Comparison of ENCODE assay signal across 1 cellular context in the genomic region with DNA sequence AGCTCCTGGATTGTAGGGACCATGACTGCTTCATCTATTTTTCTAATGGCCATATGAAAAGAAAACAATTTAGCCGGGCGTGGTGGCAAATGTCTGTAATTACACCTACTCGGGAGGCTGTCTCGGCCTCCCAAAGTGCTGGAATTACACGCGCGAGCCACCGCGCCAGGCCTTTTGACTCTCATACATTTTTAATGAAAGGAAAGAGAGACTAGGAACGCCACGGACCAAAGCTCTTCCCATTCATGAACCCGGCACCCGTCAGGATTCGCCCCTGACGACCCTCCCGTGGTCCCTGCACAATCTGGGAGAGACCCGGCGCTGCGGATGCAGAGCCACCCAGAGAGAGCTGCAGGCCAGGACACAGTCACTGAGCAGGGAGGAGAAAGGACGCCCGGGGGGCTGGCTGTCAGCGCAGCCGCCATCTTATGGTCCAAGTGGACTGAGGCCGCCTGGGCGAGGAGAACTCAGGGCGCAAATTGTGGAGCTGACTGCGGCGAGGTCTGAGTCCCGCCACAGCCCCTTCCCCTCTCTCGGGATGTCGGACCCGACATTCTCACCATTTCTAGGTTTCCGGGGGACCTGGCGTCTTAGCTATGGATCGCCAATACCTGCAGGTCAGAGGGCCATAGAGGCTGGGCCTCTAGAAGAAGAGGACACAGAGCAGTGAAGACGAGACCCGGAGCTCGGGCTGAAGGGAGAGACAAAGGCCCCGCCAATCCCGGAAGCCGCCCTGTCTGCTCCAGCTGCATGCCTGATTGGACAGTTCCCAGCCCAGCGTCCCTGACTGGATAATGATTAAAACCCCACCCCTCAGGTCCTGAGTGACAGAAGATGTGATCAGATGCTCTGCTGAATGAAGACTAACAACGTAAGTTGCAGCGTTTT.
TF ChIP-seq lines count a peak whose summit lies in the region.

Gene ZNF681 (minus strand): TSS at position 705 of the 888 bp plus-strand sequence. CDS start 142 bp downstream, at position 563.

TF ChIP-seq in SK-N-SH, 30 proteins besides CTCF, POLR2A, EP300 and RAD21 (continued from another document):
- TF ChIP-seq, protein P1, sequence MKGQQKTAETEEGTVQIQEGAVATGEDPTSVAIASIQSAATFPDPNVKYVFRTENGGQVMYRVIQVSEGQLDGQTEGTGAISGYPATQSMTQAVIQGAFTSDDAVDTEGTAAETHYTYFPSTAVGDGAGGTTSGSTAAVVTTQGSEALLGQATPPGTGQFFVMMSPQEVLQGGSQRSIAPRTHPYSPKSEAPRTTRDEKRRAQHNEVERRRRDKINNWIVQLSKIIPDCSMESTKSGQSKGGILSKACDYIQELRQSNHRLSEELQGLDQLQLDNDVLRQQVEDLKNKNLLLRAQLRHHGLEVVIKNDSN (IDR thresholded peaks at IDR 0.05; ENCODE audit: borderline replicate concordance, low read depth): no peak
- peak; percentile 86 for TF ChIP-seq YY1 (IDR thresholded peaks at IDR 0.05; ENCODE audit: low read depth)
- TF ChIP-seq, protein P2, sequence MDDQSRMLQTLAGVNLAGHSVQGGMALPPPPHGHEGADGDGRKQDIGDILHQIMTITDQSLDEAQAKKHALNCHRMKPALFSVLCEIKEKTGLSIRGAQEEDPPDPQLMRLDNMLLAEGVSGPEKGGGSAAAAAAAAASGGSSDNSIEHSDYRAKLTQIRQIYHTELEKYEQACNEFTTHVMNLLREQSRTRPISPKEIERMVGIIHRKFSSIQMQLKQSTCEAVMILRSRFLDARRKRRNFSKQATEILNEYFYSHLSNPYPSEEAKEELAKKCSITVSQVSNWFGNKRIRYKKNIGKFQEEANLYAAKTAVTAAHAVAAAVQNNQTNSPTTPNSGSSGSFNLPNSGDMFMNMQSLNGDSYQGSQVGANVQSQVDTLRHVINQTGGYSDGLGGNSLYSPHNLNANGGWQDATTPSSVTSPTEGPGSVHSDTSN (IDR thresholded peaks at IDR 0.05): peak; percentile 92
- TF ChIP-seq, protein P3, sequence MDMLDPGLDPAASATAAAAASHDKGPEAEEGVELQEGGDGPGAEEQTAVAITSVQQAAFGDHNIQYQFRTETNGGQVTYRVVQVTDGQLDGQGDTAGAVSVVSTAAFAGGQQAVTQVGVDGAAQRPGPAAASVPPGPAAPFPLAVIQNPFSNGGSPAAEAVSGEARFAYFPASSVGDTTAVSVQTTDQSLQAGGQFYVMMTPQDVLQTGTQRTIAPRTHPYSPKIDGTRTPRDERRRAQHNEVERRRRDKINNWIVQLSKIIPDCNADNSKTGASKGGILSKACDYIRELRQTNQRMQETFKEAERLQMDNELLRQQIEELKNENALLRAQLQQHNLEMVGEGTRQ (IDR thresholded peaks at IDR 0.05; ENCODE audit: borderline replicate concordance, low read depth, low read length): no peak
- TF ChIP-seq JUND (IDR thresholded peaks at IDR 0.05): no peak
- peak; percentile 36; the same call in 1 of the 2 replicates for TF ChIP-seq MAX (IDR thresholded peaks at IDR 0.05; ENCODE audit: low read depth)
- TF ChIP-seq TEAD4 (IDR thresholded peaks at IDR 0.05; ENCODE audit: borderline replicate concordance, insufficient read depth): no peak
- TF ChIP-seq SMC3 (IDR thresholded peaks at IDR 0.05; ENCODE audit: low read depth, low read length): no peak
- TF ChIP-seq GATA2 (CRISPR knock-in tag; IDR thresholded peaks at IDR 0.05): peak; percentile 25; the same call in 1 of the 2 replicates
- TF ChIP-seq MXI1 (IDR thresholded peaks at IDR 0.05; ENCODE audit: low read depth, low read length): peak; percentile 54; the same call in 1 of the 2 replicates
- no peak for TF ChIP-seq NFIC (IDR thresholded peaks at IDR 0.05; ENCODE audit: borderline replicate concordance)
- no peak for TF ChIP-seq ZBTB33 (IDR thresholded peaks at IDR 0.05; ENCODE audit: borderline replicate concordance, low read depth)
- no peak for TF ChIP-seq RCOR1 (IDR thresholded peaks at IDR 0.05; ENCODE audit: low read length)
- TF ChIP-seq ELF1 (IDR thresholded peaks at IDR 0.05): peak; percentile 77
- no peak for TF ChIP-seq FOXM1 (IDR thresholded peaks at IDR 0.05; ENCODE audit: low read depth)
- peak; percentile 66; the same call in 1 of the 2 replicates for TF ChIP-seq SIN3A (IDR thresholded peaks at IDR 0.05; ENCODE audit: borderline replicate concordance, low read depth, low read length)
- no peak for TF ChIP-seq RXRA (IDR thresholded peaks at IDR 0.05; ENCODE audit: borderline replicate concordance, low read depth)
- TF ChIP-seq POLR2AphosphoS5 (IDR thresholded peaks at IDR 0.05; ENCODE audit: low read depth, low read length): peak; percentile 94
